ENCODE assay signal across 1 cellular context in the genomic region with DNA sequence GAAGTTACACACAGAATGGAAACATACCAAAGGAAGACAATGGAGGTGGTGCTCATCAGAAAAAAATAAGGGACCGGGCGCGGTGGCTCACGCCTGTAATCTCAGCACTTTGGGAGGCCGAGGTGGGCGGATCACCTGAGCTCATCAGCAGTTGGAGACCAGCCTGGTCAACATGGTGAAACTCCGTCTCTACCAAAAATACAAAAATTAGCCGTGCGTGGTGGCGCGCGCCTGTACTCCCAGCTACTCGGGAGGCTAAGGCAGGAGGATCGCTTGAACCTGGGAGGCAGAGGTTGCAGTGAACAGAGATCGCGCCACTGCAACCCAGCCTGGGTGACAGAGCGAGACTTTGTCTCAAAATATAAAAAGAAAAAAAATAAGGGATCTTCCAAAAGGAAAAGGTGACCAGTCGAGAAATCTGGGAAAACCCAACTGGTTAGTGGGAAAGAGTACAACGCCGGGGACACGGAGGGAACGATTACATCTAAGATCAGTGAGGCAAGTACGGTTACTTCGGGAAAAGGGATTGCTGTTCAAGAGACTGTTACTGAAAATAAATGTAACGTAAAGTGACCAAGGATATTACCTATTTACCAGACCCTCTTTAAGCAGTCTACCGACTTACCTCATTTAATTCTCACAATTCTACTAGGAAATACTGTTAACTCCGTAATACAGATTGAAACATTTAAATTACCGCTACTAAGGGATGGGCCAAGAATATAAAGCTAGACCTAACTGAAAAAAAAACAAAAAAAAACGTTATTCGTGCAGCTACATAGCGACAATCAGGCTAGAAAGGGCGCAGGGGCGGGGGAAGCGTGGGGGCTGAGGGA.
A peak's percentile ranks its signal among the peaks of the same experiment; 100 is the strongest.
TF ChIP-seq lines count a peak whose summit lies in the region.

No MANE protein-coding gene starts in this region.

TF ChIP-seq in HEK293, 187 proteins besides CTCF, POLR2A, EP300 and RAD21 (continued from another document):
- TF ChIP-seq ZNF518A (tag by site-specific recombination; conservative IDR thresholded peaks at IDR 0.05; ENCODE audit: low read depth), result no peak
- TF ChIP-seq HOXA7 (CRISPR knock-in tag; IDR thresholded peaks at IDR 0.05; ENCODE audit: borderline replicate concordance), result no peak
- TF ChIP-seq ZNF146 (tag by site-specific recombination; IDR thresholded peaks at IDR 0.05), result 0 out of 2 replicates have a peak, but pooled peaks have one; percentile 10
- TF ChIP-seq ZNF768 (tag by site-specific recombination; IDR thresholded peaks at IDR 0.05), result no peak
- TF ChIP-seq ZNF837 (tag by site-specific recombination; IDR thresholded peaks at IDR 0.05), result no peak
- TF ChIP-seq ZNF114 (tag by site-specific recombination; IDR thresholded peaks at IDR 0.05), result no peak
- TF ChIP-seq FEZF1 (tag by site-specific recombination; IDR thresholded peaks at IDR 0.05), result no peak
- TF ChIP-seq, protein P1, sequence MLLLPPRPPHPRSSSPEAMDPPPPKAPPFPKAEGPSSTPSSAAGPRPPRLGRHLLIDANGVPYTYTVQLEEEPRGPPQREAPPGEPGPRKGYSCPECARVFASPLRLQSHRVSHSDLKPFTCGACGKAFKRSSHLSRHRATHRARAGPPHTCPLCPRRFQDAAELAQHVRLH (tag by site-specific recombination; IDR thresholded peaks at IDR 0.05), result 0 out of 2 replicates have a peak, but pooled peaks have one; percentile 66
- no peak for TF ChIP-seq ZIC2 (tag by site-specific recombination; IDR thresholded peaks at IDR 0.05)
- TF ChIP-seq ZBTB11 (tag by site-specific recombination; conservative IDR thresholded peaks at IDR 0.05; ENCODE audit: low read depth), result no peak
- no peak for TF ChIP-seq SP7 (tag by site-specific recombination; IDR thresholded peaks at IDR 0.05)
- no peak for TF ChIP-seq ZNF701 (tag by site-specific recombination; IDR thresholded peaks at IDR 0.05)
- TF ChIP-seq ZNF777 (tag by site-specific recombination; IDR thresholded peaks at IDR 0.05; ENCODE audit: borderline replicate concordance), result no peak
- no peak for TF ChIP-seq HIC1 (tag by site-specific recombination; IDR thresholded peaks at IDR 0.05)
- TF ChIP-seq ZNF670 (tag by site-specific recombination; IDR thresholded peaks at IDR 0.05; ENCODE audit: low read depth), result no peak
- no peak for TF ChIP-seq ZBTB21 (tag by site-specific recombination; IDR thresholded peaks at IDR 0.05)
- TF ChIP-seq ZNF132 (tag by site-specific recombination; IDR thresholded peaks at IDR 0.05; ENCODE audit: borderline replicate concordance), result no peak
- no peak for TF ChIP-seq BCL11B (tag by site-specific recombination; IDR thresholded peaks at IDR 0.05; ENCODE audit: low read depth)
- TF ChIP-seq ZNF366 (tag by site-specific recombination; conservative IDR thresholded peaks at IDR 0.05), result no peak
- no peak for TF ChIP-seq ZNF792 (tag by site-specific recombination; IDR thresholded peaks at IDR 0.05)
- TF ChIP-seq ZNF394 (tag by site-specific recombination; IDR thresholded peaks at IDR 0.05; ENCODE audit: borderline replicate concordance), result no peak
- no peak for TF ChIP-seq KLF7 (tag by site-specific recombination; IDR thresholded peaks at IDR 0.05; ENCODE audit: borderline replicate concordance)
- TF ChIP-seq ZNF292 (tag by site-specific recombination; IDR thresholded peaks at IDR 0.05; ENCODE audit: borderline replicate concordance, low read depth), result no peak
- TF ChIP-seq, protein P2, sequence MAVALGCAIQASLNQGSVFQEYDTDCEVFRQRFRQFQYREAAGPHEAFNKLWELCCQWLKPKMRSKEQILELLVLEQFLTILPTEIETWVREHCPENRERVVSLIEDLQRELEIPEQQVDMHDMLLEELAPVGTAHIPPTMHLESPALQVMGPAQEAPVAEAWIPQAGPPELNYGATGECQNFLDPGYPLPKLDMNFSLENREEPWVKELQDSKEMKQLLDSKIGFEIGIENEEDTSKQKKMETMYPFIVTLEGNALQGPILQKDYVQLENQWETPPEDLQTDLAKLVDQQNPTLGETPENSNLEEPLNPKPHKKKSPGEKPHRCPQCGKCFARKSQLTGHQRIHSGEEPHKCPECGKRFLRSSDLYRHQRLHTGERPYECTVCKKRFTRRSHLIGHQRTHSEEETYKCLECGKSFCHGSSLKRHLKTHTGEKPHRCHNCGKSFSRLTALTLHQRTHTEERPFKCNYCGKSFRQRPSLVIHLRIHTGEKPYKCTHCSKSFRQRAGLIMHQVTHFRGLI (tag by site-specific recombination; IDR thresholded peaks at IDR 0.05), result no peak
- no peak for TF ChIP-seq ZNF248 (tag by site-specific recombination; IDR thresholded peaks at IDR 0.05)
- TF ChIP-seq ZNF37A (tag by site-specific recombination; IDR thresholded peaks at IDR 0.05), result no peak
- TF ChIP-seq SCRT1 (tag by site-specific recombination; IDR thresholded peaks at IDR 0.05; ENCODE audit: borderline replicate concordance), result no peak
- no peak for TF ChIP-seq ZSCAN23 (tag by site-specific recombination; IDR thresholded peaks at IDR 0.05)
- no peak for TF ChIP-seq ZNF391 (tag by site-specific recombination; IDR thresholded peaks at IDR 0.05; ENCODE audit: borderline replicate concordance, low read depth)
- TF ChIP-seq ZBTB10 (tag by site-specific recombination; IDR thresholded peaks at IDR 0.05), result no peak
- TF ChIP-seq ZNF658 (tag by site-specific recombination; IDR thresholded peaks at IDR 0.05), result no peak
